In the genomic region with DNA sequence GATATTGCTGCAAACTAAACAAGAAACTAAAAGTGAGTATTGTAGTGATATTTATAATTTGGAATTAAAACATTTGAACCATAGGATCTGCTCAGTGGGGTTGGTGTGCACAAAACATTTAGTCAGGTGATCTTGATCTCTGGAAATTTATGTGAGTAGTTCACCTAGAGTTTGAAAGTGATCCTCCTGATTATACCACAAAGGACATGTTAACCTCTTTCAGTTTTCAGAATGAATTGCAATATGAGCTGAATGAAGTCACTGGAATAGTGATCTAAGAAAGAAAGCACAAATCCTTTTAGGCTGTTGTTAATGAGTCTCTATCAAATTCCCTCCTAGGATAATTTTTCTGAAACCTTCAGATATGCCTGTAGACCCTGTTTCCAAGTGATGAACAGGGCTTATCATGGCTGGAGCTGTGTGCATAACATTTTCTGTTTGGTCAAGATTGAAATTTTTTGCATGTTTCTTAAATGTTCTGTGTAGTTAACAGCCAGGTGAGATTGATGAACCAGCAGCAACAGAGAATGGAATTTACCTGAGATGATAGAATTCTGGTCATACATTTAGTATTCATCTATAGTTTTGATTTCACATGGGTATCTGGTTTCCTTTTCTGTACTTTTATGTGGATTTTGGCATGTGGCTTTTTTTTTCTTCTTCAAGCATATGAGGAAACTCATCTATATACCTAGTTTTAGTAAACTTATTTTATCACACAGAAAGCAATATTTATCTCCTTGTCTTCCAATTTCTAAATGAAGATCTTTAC, we compare ENCODE assay signal across 12 cellular contexts. TPM values are rescaled to one million over a fixed set of nuclear protein-coding genes. Genes with fewer than 3 reads are reported as not detected.
DNase-seq lines count a peak whose midpoint lies in the region; ATAC-seq, FAIRE-seq and TF ChIP-seq lines count a peak whose summit lies in the region.
"Had no signal": no experiment of that assay in that cellular context is flagged by ENCODE, and none has a peak within 500 bp of the region (broad histone marks: within the 10 kb centered on the region; RNA-seq: fewer than 3 reads in every experiment).

No MANE protein-coding gene starts in this region.

- H3K27me3 ChIP-seq in H7 (ENCODE audit: control insufficient read depth, insufficient read depth, low read length): no peaks in the 10 kb centered on the region
- H3K27me3 ChIP-seq: body of pancreas had no signal

- peaks cover 1% of the 10 kb centered on the region; the same call in 1 of the 2 replicates for H3K36me3 ChIP-seq in H7 (replicated peaks; ENCODE audit: control insufficient read depth, insufficient read depth, low read length)

- H3K36me3 Mint-ChIP-seq in T-helper 1 cell treated with Interleukin-12 subunit alpha and Interleukin-12 subunit beta and Interleukin-4 antibody, amounts not matched to agents 30 μg/mL and 1 μg/mL, for 36 hours (ENCODE audit: low read depth): peaks cover 61% of the 10 kb centered on the region

- FAIRE-seq in GM12892 (lab: Jason Lieb, UNC): peak; percentile 80

- ATAC-seq in GM19372 (IDR thresholded peaks at IDR 0.05; ENCODE audit: low read depth, unreplicated experiment) (peak; percentile 73), HG02938 (IDR thresholded peaks at IDR 0.05; ENCODE audit: unreplicated experiment) (peak; percentile 98)
- ATAC-seq: body of pancreas had no signal

- no peak for DNase-seq in GM12892 (ENCODE audit: insufficient read length)
- DNase-seq in foreskin melanocyte: no peak
- no peak for DNase-seq in DMS 273 treated with DMSO at 0.1 percent for 48 hours (lab: John Stamatoyannopoulos, UW)
- DNase-seq in stimulated activated CD8-positive, alpha-beta memory T cell treated with anti-CD3 and anti-CD28 coated beads, Interleukin-4, amount 100 ng/mL, for 48 hours: no peak
- no peak for DNase-seq in H7
- DNase-seq: body of pancreas, naive B cell, NCI-H446, T-helper 9 cell had no signal

- peak overlapping the region; percentile 77 for H3K27ac Mint-ChIP-seq in T-helper 1 cell treated with Interleukin-12 subunit alpha and Interleukin-12 subunit beta and Interleukin-4 antibody, amounts not matched to agents 30 μg/mL and 1 μg/mL, for 36 hours

- H3K4me1 Mint-ChIP-seq in T-helper 1 cell treated with Interleukin-12 subunit alpha and Interleukin-12 subunit beta and Interleukin-4 antibody, amounts not matched to agents 30 μg/mL and 1 μg/mL, for 36 hours (ENCODE audit: low read depth): peaks cover 37% of the 10 kb centered on the region

- H3K27me3 Mint-ChIP-seq in T-helper 1 cell treated with Interleukin-12 subunit alpha and Interleukin-12 subunit beta and Interleukin-4 antibody, amounts not matched to agents 30 μg/mL and 1 μg/mL, for 36 hours (ENCODE audit: low read depth): peaks cover 7% of the 10 kb centered on the region
- H3K27me3 Mint-ChIP-seq: naive B cell had no signal

- no peak for TF ChIP-seq POLR2A in GM12892 (IDR thresholded peaks at IDR 0.05; ENCODE audit: low read depth, low read length)

- peaks cover 20% of the 10 kb centered on the region for H3K9me3 Mint-ChIP-seq in T-helper 1 cell treated with Interleukin-12 subunit alpha and Interleukin-12 subunit beta and Interleukin-4 antibody, amounts not matched to agents 30 μg/mL and 1 μg/mL, for 36 hours

- no peak overlapping the region for H3K4me3 ChIP-seq in H7 (ENCODE audit: insufficient read depth, low read depth, low read length)
- H3K4me3 ChIP-seq: body of pancreas had no signal

- peak overlapping the region; percentile 47 for H3K4me3 Mint-ChIP-seq in T-helper 1 cell treated with Interleukin-12 subunit alpha and Interleukin-12 subunit beta and Interleukin-4 antibody, amounts not matched to agents 30 μg/mL and 1 μg/mL, for 36 hours
- H3K4me3 Mint-ChIP-seq: naive B cell had no signal

RNA-seq across cellular contexts. Expression of a gene that starts 25.5 kb away (rescaled TPM):
- polyA plus RNA-seq in GM12892 (2012; ENCODE audit: missing spikeins): 4.0 TPM
- total RNA-seq in H7 (2014; rRNA removed; shearing (Covaris generic)): 12.2 and 15.1 TPM in 2 replicates
